ENCODE assay signal across 21 cellular contexts in the genomic region with DNA sequence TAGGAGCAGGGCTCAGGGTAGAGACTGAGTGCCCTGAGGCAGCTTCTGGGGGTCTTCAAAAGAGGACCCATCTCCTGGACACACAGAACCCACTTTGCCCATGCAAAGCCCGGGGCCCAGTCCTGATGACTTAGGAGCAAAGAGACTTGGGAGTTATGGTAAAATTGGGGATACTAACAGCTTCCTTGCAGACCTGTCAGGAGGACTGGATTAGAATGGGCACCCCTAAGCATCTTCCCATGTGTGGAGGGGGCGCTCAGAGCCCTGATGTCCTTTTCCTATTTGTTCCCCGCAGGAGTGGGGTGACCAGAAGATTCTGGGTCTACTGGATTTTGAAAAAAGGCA.
"Had no signal": no experiment of that assay in that cellular context is flagged by ENCODE, and none has a peak within 500 bp of the region (broad histone marks: within the 10 kb centered on the region; RNA-seq: fewer than 3 reads in every experiment).

No MANE protein-coding gene starts in this region.

- H3K36me3 ChIP-seq: colonic mucosa, esophagus squamous epithelium, gastroesophageal sphincter, sigmoid colon, thoracic aorta, uterus had no signal

- H3K27ac Mint-ChIP-seq: immature natural killer cell; naive B cell; nephron; stimulated activated effector memory CD8-positive, alpha-beta T cell treated with anti-CD3 and anti-CD28 coated beads, Interleukin-12 subunit alpha, Interleukin-12 subunit beta, amount 100 ng/mL, for 72 hours; stimulated activated naive CD8-positive, alpha-beta T cell treated with anti-CD3 and anti-CD28 coated beads, Interleukin-15, Interleukin-2, amounts not matched to agents 100 ng/mL and 50 ng/mL, for 24 hours had no signal

- H3K4me3 Mint-ChIP-seq: immature natural killer cell; naive B cell; nephron; stimulated activated effector memory CD8-positive, alpha-beta T cell treated with anti-CD3 and anti-CD28 coated beads, Interleukin-12 subunit alpha, Interleukin-12 subunit beta, amount 100 ng/mL, for 72 hours; stimulated activated naive CD8-positive, alpha-beta T cell treated with anti-CD3 and anti-CD28 coated beads, Interleukin-15, Interleukin-2, amounts not matched to agents 100 ng/mL and 50 ng/mL, for 24 hours had no signal

- H3K4me1 ChIP-seq: colonic mucosa, psoas muscle had no signal

- H3K4me1 Mint-ChIP-seq: immature natural killer cell; stimulated activated effector memory CD8-positive, alpha-beta T cell treated with anti-CD3 and anti-CD28 coated beads, Interleukin-12 subunit alpha, Interleukin-12 subunit beta, amount 100 ng/mL, for 72 hours had no signal

- H3K27me3 ChIP-seq: uterus had no signal

- H3K9me3 ChIP-seq: colonic mucosa had no signal

- H3K4me3 ChIP-seq: colonic mucosa, esophagus squamous epithelium, gastroesophageal sphincter, psoas muscle, sigmoid colon, skin epidermis, thoracic aorta, uterus had no signal

- ATAC-seq: gastroesophageal sphincter; left ventricle myocardium superior; psoas muscle; stimulated activated effector memory CD8-positive, alpha-beta T cell treated with anti-CD3 and anti-CD28 coated beads, Interleukin-12 subunit alpha, Interleukin-12 subunit beta, amount 100 ng/mL, for 72 hours had no signal

- H3K36me3 Mint-ChIP-seq: stimulated activated effector memory CD8-positive, alpha-beta T cell treated with anti-CD3 and anti-CD28 coated beads, Interleukin-12 subunit alpha, Interleukin-12 subunit beta, amount 100 ng/mL, for 72 hours had no signal

- DNase-seq: colonic mucosa; dermis blood vessel endothelial cell; esophagus squamous epithelium; foreskin fibroblast; glutamatergic neuron; immature natural killer cell; mesendoderm; naive B cell; retina; stimulated activated CD8-positive, alpha-beta memory T cell treated with anti-CD3 and anti-CD28 coated beads, Interleukin-4, amount 100 ng/mL, for 48 hours; trophoblast cell had no signal

- H3K27ac ChIP-seq: colonic mucosa, esophagus squamous epithelium, gastroesophageal sphincter, psoas muscle, sigmoid colon, skin epidermis, thoracic aorta, uterus had no signal
